Comparison of ENCODE assay signal across 27 cellular contexts in genomic region chr2:196368546-196369225, GRCh38.
DNase-seq lines count a peak whose midpoint lies in the region; ATAC-seq, FAIRE-seq and TF ChIP-seq lines count a peak whose summit lies in the region.
"Had no signal": no experiment of that assay in that cellular context is flagged by ENCODE, and none has a peak within 500 bp of the region (broad histone marks: within the 10 kb centered on the region; RNA-seq: fewer than 3 reads in every experiment).

No MANE protein-coding gene starts in this region.

- no peak overlapping the region for H3K4me3 ChIP-seq in HepG2 (replicated peaks in 1 of 3; ENCODE audit: insufficient read depth in 1 of 3, low read depth in 2 of 3, low read length in 3 of 3)
- H3K4me3 ChIP-seq in right lobe of liver, result no peak overlapping the region
- no peak overlapping the region for H3K4me3 ChIP-seq in GM12878
- no peak overlapping the region for H3K4me3 ChIP-seq in mesendoderm (ENCODE audit: low read length)
- no peak overlapping the region for H3K4me3 ChIP-seq in endodermal cell (ENCODE audit: low read length)
- H3K4me3 ChIP-seq in WERI-Rb-1 (ENCODE audit: low read depth, low read length), result no peak overlapping the region
- H3K4me3 ChIP-seq: BLaER1 treated with 17β-estradiol and CSF1 and Interleukin-3, amounts not matched to agents 10 nM and 100 nM; GM23248 had no signal

- H3K79me2 ChIP-seq in HepG2 (ENCODE audit: insufficient read depth, low read length) (no peaks in the 10 kb centered on the region), GM12878 (ENCODE audit: control insufficient read depth, insufficient read depth, low read length) (peaks cover 10% of the 10 kb centered on the region), mesendoderm (ENCODE audit: control insufficient read depth, insufficient read depth, low read length) (no peaks in the 10 kb centered on the region)

- no peak overlapping the region for H2BK15ac ChIP-seq in mesendoderm (replicated peaks; ENCODE audit: low read depth)

- no peak overlapping the region for H3K23ac ChIP-seq in mesendoderm (ENCODE audit: low read length)

- TF ChIP-seq EP300 in HepG2 (IDR thresholded peaks at IDR 0.05; ENCODE audit: low read depth in 2 of 2, low read length in 2 of 2) (no peak), HepG2 (CRISPR knock-in tag; IDR thresholded peaks at IDR 0.05; ENCODE audit: borderline replicate concordance) (no peak), GM12878 (IDR thresholded peaks at IDR 0.05; ENCODE audit: borderline replicate concordance in 1 of 2, control insufficient read depth in 1 of 2, low read depth in 2 of 2, low read length in 2 of 2) (no peak)

- ATAC-seq in HepG2, result no peak
- ATAC-seq in right lobe of liver, result no peak
- no peak for ATAC-seq in GM12878
- ATAC-seq in GM19035 (IDR thresholded peaks at IDR 0.05; ENCODE audit: unreplicated experiment), result no peak
- ATAC-seq: HCT116 had no signal

- H3K36me3 ChIP-seq in HepG2 (replicated peaks in 1 of 2; ENCODE audit: control insufficient read depth in 1 of 2, insufficient read depth in 2 of 2, low read length in 2 of 2) (no peaks in the 10 kb centered on the region), right lobe of liver (no peaks in the 10 kb centered on the region), GM12878 (ENCODE audit: control insufficient read depth in 2 of 2, insufficient read depth in 2 of 2, low read length in 1 of 2) (peaks cover 0 to 10% of the 10 kb centered on the region in 2 experiments), mesendoderm (ENCODE audit: control insufficient read depth, insufficient read depth, low read length) (no peaks in the 10 kb centered on the region), endodermal cell (ENCODE audit: control insufficient read depth, insufficient read depth, low read length) (no peaks in the 10 kb centered on the region), WERI-Rb-1 (no peaks in the 10 kb centered on the region)
- H3K36me3 ChIP-seq: BE2C; BLaER1 treated with 17β-estradiol and CSF1 and Interleukin-3, amounts not matched to agents 10 nM and 100 nM had no signal

- H4K20me1 ChIP-seq in HepG2 (ENCODE audit: insufficient read depth, low read length), result no peaks in the 10 kb centered on the region
- H4K20me1 ChIP-seq in GM12878 (ENCODE audit: control insufficient read depth, insufficient read depth), result no peaks in the 10 kb centered on the region
- H4K20me1 ChIP-seq: BLaER1 treated with 17β-estradiol and CSF1 and Interleukin-3, amounts not matched to agents 10 nM and 100 nM had no signal

- POLR2A ChIA-PET in HepG2 (lab: Yijun Ruan, JAX), result no interaction called here
- POLR2A ChIA-PET in GM12878 (lab: Charles Lee), result no interaction called here

- no peak for FAIRE-seq in HepG2 (lab: Jason Lieb, UNC)
- FAIRE-seq in GM12878 (lab: Jason Lieb, UNC), result no peak
- FAIRE-seq: A204.1, D721Med, GM12892, GM19239, H1 had no signal

- no peaks in the 10 kb centered on the region for H3K4me1 Mint-ChIP-seq in endodermal cell
- H3K4me1 Mint-ChIP-seq: CD14-positive monocyte; CD8-positive, alpha-beta memory T cell had no signal

- H3K9me3 ChIP-seq in HepG2 (ENCODE audit: low read length) (no peaks in the 10 kb centered on the region), right lobe of liver (no peaks in the 10 kb centered on the region), GM12878 (replicated peaks; ENCODE audit: control insufficient read depth, insufficient read depth, low read length) (peaks cover 23% of the 10 kb centered on the region), endodermal cell (ENCODE audit: control insufficient read depth, low read length) (peaks cover 11% of the 10 kb centered on the region), WERI-Rb-1 (ENCODE audit: severe bottlenecking) (no peaks in the 10 kb centered on the region)
- H3K9me3 ChIP-seq: BE2C had no signal

- H2BK120ac ChIP-seq in mesendoderm (ENCODE audit: low read depth, low read length), result no peak overlapping the region

- H4K8ac ChIP-seq in mesendoderm (ENCODE audit: low read depth, low read length), result no peak overlapping the region

- no peak overlapping the region for H3K56ac ChIP-seq in mesendoderm (ENCODE audit: low read length)

- H3K9ac ChIP-seq in HepG2 (ENCODE audit: insufficient read depth, low read depth, low read length), result no peak overlapping the region
- no peak overlapping the region for H3K9ac ChIP-seq in GM12878 (ENCODE audit: control insufficient read depth, insufficient read depth, low read length)
- no peak overlapping the region for H3K9ac ChIP-seq in mesendoderm (ENCODE audit: low read length)
- no peak overlapping the region for H3K9ac ChIP-seq in endodermal cell (ENCODE audit: extremely low read depth, low read length, poor library complexity, severe bottlenecking)
- H3K9ac ChIP-seq: BLaER1 treated with 17β-estradiol and CSF1 and Interleukin-3, amounts not matched to agents 10 nM and 100 nM; GM23248 had no signal

- CTCF ChIA-PET in HepG2 (lab: Yijun Ruan, JAX; ENCODE audit: low intra/inter-chr PET ratio, low total read pairs) (no interaction called here), GM12878 (lab: Yijun Ruan, JAX) (interaction anchor here (0.7 to 1.0 kb wide), 2 partner anchors 71 to 76 kb away, joined by 3 read pairs; no protein-coding TSS in a partner anchor)

- no peak overlapping the region for H4K5ac ChIP-seq in mesendoderm (ENCODE audit: low read length)

- H3K18ac ChIP-seq in mesendoderm (ENCODE audit: low read length), result no peak overlapping the region

- H3K4me2 ChIP-seq in HepG2 (ENCODE audit: low read depth, low read length) (no peak overlapping the region), GM12878 (ENCODE audit: control insufficient read depth, insufficient read depth) (no peak overlapping the region), mesendoderm (ENCODE audit: low read length) (no peak overlapping the region)
- H3K4me2 ChIP-seq: BLaER1 treated with 17β-estradiol and CSF1 and Interleukin-3, amounts not matched to agents 10 nM and 100 nM had no signal

- 3% methylated on average over 2 of the region's 2 CpGs for WGBS in HepG2 (ENCODE audit: low lambda C conversion rate)
- WGBS in right lobe of liver (ENCODE audit: insufficient coverage, low coverage, low lambda C conversion rate, missing lambda C conversion rate), result 81% methylated on average over 2 of the region's 2 CpGs
- WGBS in GM12878 (ENCODE audit: insufficient coverage, insufficient replicate concordance, low lambda C conversion rate, missing lambda C conversion rate), result 35% methylated on average over 2 of the region's 2 CpGs
- WGBS in mesendoderm (ENCODE audit: extremely low coverage, insufficient coverage, low lambda C conversion rate), result no CpG with 5 or more reads among the region's 2 CpGs
- 88 to 90% methylated on average over 1 to 2 of the region's 2 CpGs for whole genome bisulfite sequencing in endodermal cell (ENCODE audit: insufficient coverage in 1 of 2, insufficient read length in 1 of 2), 2 experiments

- no peak overlapping the region for H2AK5ac ChIP-seq in mesendoderm (ENCODE audit: low read length)

- no peak overlapping the region for H3K27ac ChIP-seq in HepG2 (ENCODE audit: extremely low read length, insufficient read depth, low read length)
- H3K27ac ChIP-seq in right lobe of liver, result no peak overlapping the region
- no peak overlapping the region for H3K27ac ChIP-seq in GM12878 (ENCODE audit: control insufficient read depth, insufficient read depth)
- H3K27ac ChIP-seq in mesendoderm (ENCODE audit: low read depth, low read length), result no peak overlapping the region
- H3K27ac ChIP-seq in endodermal cell (ENCODE audit: low read depth, low read length), result no peak overlapping the region
- H3K27ac ChIP-seq in WERI-Rb-1, result no peak overlapping the region
- H3K27ac ChIP-seq: 22Rv1; BLaER1 treated with 17β-estradiol and CSF1 and Interleukin-3, amounts not matched to agents 10 nM and 100 nM; GM23248 had no signal

- H3K36me3 Mint-ChIP-seq in endodermal cell (ENCODE audit: low read depth), result no peaks in the 10 kb centered on the region
- H3K36me3 Mint-ChIP-seq: CD14-positive monocyte had no signal

- H2AFZ ChIP-seq in HepG2 (ENCODE audit: low read length), result no peak overlapping the region
- no peak overlapping the region for H2AFZ ChIP-seq in GM12878 (ENCODE audit: control insufficient read depth, low read depth, low read length)
- H2AFZ ChIP-seq: GM23248 had no signal

- no peak overlapping the region for H3K4me3 Mint-ChIP-seq in endodermal cell
- H3K4me3 Mint-ChIP-seq: CD14-positive monocyte; CD4-positive, alpha-beta T cell; CD8-positive, alpha-beta memory T cell; H9; HFFc6 had no signal

- H2BK5ac ChIP-seq in mesendoderm (ENCODE audit: low read length), result no peak overlapping the region

- H3K79me1 ChIP-seq in mesendoderm (ENCODE audit: low read length), result no peaks in the 10 kb centered on the region

- SMC1A ChIA-PET in GM12878 (lab: Charles Lee; ENCODE audit: uncharacterized antibody, unreplicated experiment), result interaction anchor here (1.0 to 2.2 kb wide), 3 partner anchors 11 to 22 kb away, joined by 3 to 7 read pairs (median 3); no protein-coding TSS in a partner anchor

- H3K27me3 ChIP-seq in HepG2 (ENCODE audit: control insufficient read depth in 1 of 2, insufficient read depth in 2 of 2, low read length in 2 of 2) (no peaks in the 10 kb centered on the region), right lobe of liver (no peaks in the 10 kb centered on the region), GM12878 (replicated peaks in 1 of 2; ENCODE audit: control insufficient read depth in 2 of 2, insufficient read depth in 2 of 2, low read length in 1 of 2) (no peaks in the 10 kb centered on the region), mesendoderm (ENCODE audit: insufficient read depth, low read length, poor library complexity) (no peaks in the 10 kb centered on the region), endodermal cell (ENCODE audit: control insufficient read depth, insufficient read depth, low read length, poor library complexity, severe bottlenecking) (no peaks in the 10 kb centered on the region), WERI-Rb-1 (ENCODE audit: insufficient read depth, low read depth, severe bottlenecking) (no peaks in the 10 kb centered on the region)
- H3K27me3 ChIP-seq: BE2C; BLaER1 treated with 17β-estradiol and CSF1 and Interleukin-3, amounts not matched to agents 10 nM and 100 nM had no signal

- no peak for DNase-seq in HepG2 (ENCODE audit: low spot score)
- DNase-seq in right lobe of liver, result no peak
- DNase-seq in GM12878 (ENCODE audit: low read depth, low spot score), result no peak
- peak; percentile 58 for DNase-seq in mesendoderm
- DNase-seq in NCI-H1436 treated with DMSO at 0.1 percent for 48 hours (lab: John Stamatoyannopoulos, UW), result no peak
- DNase-seq in endodermal cell, result no peak
- DNase-seq in WERI-Rb-1, result no peak
- DNase-seq: BE2C; CD4-positive, alpha-beta T cell; CD8-positive, alpha-beta memory T cell; DMS 273 treated with DMSO at 0.1 percent for 48 hours; DMS79; EL; GF-D8; GM23248; H9; HFFc6 had no signal

- RAD21 ChIA-PET in GM12878 (lab: Charles Lee; ENCODE audit: unreplicated experiment), result no interaction called here

- no peaks in the 10 kb centered on the region for H3K4me1 ChIP-seq in HepG2 (ENCODE audit: insufficient read depth, low read length)
- no peaks in the 10 kb centered on the region for H3K4me1 ChIP-seq in right lobe of liver
- no peaks in the 10 kb centered on the region for H3K4me1 ChIP-seq in GM12878 (ENCODE audit: control insufficient read depth, insufficient read depth, low read length)
- no peaks in the 10 kb centered on the region for H3K4me1 ChIP-seq in mesendoderm (ENCODE audit: control insufficient read depth, low read depth, low read length)
- no peaks in the 10 kb centered on the region for H3K4me1 ChIP-seq in endodermal cell (ENCODE audit: control insufficient read depth, insufficient read depth, low read length)
- H3K4me1 ChIP-seq: BE2C; BLaER1 treated with 17β-estradiol and CSF1 and Interleukin-3, amounts not matched to agents 10 nM and 100 nM had no signal

- no peak overlapping the region for H3K27ac Mint-ChIP-seq in endodermal cell
- H3K27ac Mint-ChIP-seq: CD14-positive monocyte; CD4-positive, alpha-beta T cell; CD8-positive, alpha-beta memory T cell; HFFc6 had no signal

- H3K27me3 Mint-ChIP-seq in endodermal cell (ENCODE audit: insufficient read depth), result no peaks in the 10 kb centered on the region
- H3K27me3 Mint-ChIP-seq: CD4-positive, alpha-beta T cell had no signal

- no peak for TF ChIP-seq CTCF in HepG2 (CRISPR knock-in tag; IDR thresholded peaks at IDR 0.05)
- no peak for TF ChIP-seq CTCF in right lobe of liver (IDR thresholded peaks at IDR 0.05)
- no peak for TF ChIP-seq CTCF in GM12878 (IDR thresholded peaks at IDR 0.05 in 2 of 3, conservative IDR thresholded peaks at IDR 0.05 in 1 of 3; ENCODE audit: control insufficient read depth in 2 of 3, extremely low read depth in 1 of 3, insufficient read depth in 1 of 3, low read depth in 3 of 3, low read length in 3 of 3)
- no peak for TF ChIP-seq CTCF in endodermal cell (conservative IDR thresholded peaks at IDR 0.05)
- no peak for TF ChIP-seq CTCF in WERI-Rb-1 (IDR thresholded peaks at IDR 0.05; ENCODE audit: low read depth, low read length)

- H3K4ac ChIP-seq in mesendoderm (ENCODE audit: low read depth, low read length), result no peak overlapping the region

- in situ Hi-C loops in HepG2 (cut with HindIII; ENCODE audit: extremely low pct_ligation_motif_present, low pct_unique_long_range_greater_than_20kb), result no loop called here
- in situ Hi-C loops in GM12878 (cut with MboI), result no loop called here

- intact Hi-C loops in HepG2 (cut with micrococcal nuclease; ENCODE audit: unreplicated experiment), result no loop called here
- intact Hi-C loops in right lobe of liver (cut with DNase I), result no loop called here
- intact Hi-C loops in GM12878 (cut with micrococcal nuclease; ENCODE audit: unreplicated experiment), result no loop called here

- TF ChIP-seq RAD21 in HepG2 (CRISPR knock-in tag; IDR thresholded peaks at IDR 0.05), result no peak
- TF ChIP-seq RAD21 in GM12878 (IDR thresholded peaks at IDR 0.05; ENCODE audit: insufficient read depth, low read depth, low read length), result no peak

- BruUV-seq in HepG2 (replicated peaks; lab: Mats Ljungman, UMichigan) (no TSS peak), GM12878 (replicated peaks; lab: Mats Ljungman, UMichigan) (no TSS peak)

- no peaks in the 10 kb centered on the region for H3K9me3 Mint-ChIP-seq in endodermal cell
- H3K9me3 Mint-ChIP-seq: H9 had no signal

- TF ChIP-seq POLR2A in HepG2 (IDR thresholded peaks at IDR 0.05; ENCODE audit: insufficient read depth in 1 of 2, low read depth in 2 of 2, low read length in 2 of 2) (no peak), right lobe of liver (IDR thresholded peaks at IDR 0.05) (no peak), GM12878 (IDR thresholded peaks at IDR 0.05; ENCODE audit: low read depth, low read length) (no peak)

Comparison
In these comparisons a context has a peak if more than half of its experiments do, and no peak if none do; other contexts are left out.
1. Of the 75 proteins assayed by ChIP-seq in both HepG2 and GM12878: peak only in HepG2: none; only in GM12878: CBX5; in both: none; in neither: 74.